In genomic region chr1:56645663-56646330, GRCh38 we compare ENCODE assay signal across 8 cellular contexts. TPM values are rescaled to one million over a fixed set of nuclear protein-coding genes. Genes with fewer than 3 reads are reported as not detected.
DNase-seq lines count a peak whose midpoint lies in the region; ATAC-seq, FAIRE-seq and TF ChIP-seq lines count a peak whose summit lies in the region.

No MANE protein-coding gene starts in this region.

- ATAC-seq in left colon, result peak; percentile 45
- no peak for ATAC-seq in activated CD4-positive, CD25-positive, alpha-beta regulatory T cell treated with anti-CD3 and anti-CD28 coated beads, Interleukin-2, amount 50 U/mL, for 24 hours

- peak; percentile 26 for DNase-seq in D341Med (ENCODE audit: low spot score)
- DNase-seq in HuH-7.5 (ENCODE audit: low spot score), result peak; percentile 24
- no peak for DNase-seq in bronchial epithelial cell (ENCODE audit: low read depth)
- peak in 1 of 2 donors; percentile 35 for DNase-seq in left colon
- DNase-seq in superior temporal gyrus (ENCODE audit: extremely low spot score), result peak; percentile 44
- DNase-seq in DMS153 treated with DMSO at 0.1 percent for 48 hours (lab: John Stamatoyannopoulos, UW; ENCODE audit: unreplicated experiment), result no peak
- no peak for DNase-seq in activated CD4-positive, alpha-beta T cell treated with anti-CD3 and anti-CD28 coated beads, Interleukin-2, amount 50 U/mL, for 1 hour

- no peaks in the 10 kb centered on the region for H3K36me3 ChIP-seq in bronchial epithelial cell (ENCODE audit: control insufficient read depth, insufficient read depth, low read length)

- TF ChIP-seq CTCF in bronchial epithelial cell (IDR thresholded peaks at IDR 0.05; ENCODE audit: insufficient read depth, low read length, severe bottlenecking), result no peak

- H3K4me3 ChIP-seq in bronchial epithelial cell (ENCODE audit: low read depth, low read length), result peak overlapping the region; percentile 54

- no peak for FAIRE-seq in bronchial epithelial cell (lab: Jason Lieb, UNC)

- peaks cover 4% of the 10 kb centered on the region for H3K27me3 ChIP-seq in bronchial epithelial cell (ENCODE audit: control insufficient read depth, insufficient read depth, low read length)

- intact Hi-C loops in left colon (cut with DNase I, micrococcal nuclease), result no loop called here

RNA-seq across cellular contexts. Expression of gene PRKAA2, which starts 0.7 kb away (rescaled TPM):
- 2.1 and 4.0 TPM in 2 replicates for total RNA-seq in bronchial epithelial cell
- total RNA-seq in left colon, result 1 to 10 TPM; 3.5 to 4.4 TPM

Comparison
In these comparisons a context has a peak if more than half of its experiments do, and no peak if none do; other contexts are left out.
1. DNase-seq: peak in D341Med (single experiment), HuH-7.5 (single experiment) and superior temporal gyrus (single experiment); none in bronchial epithelial cell (single experiment), DMS153 treated with DMSO at 0.1 percent for 48 hours (single experiment) and activated CD4-positive, alpha-beta T cell treated with anti-CD3 and anti-CD28 coated beads, Interleukin-2, amount 50 U/mL, for 1 hour (single experiment).